16 cellular contexts compared by ENCODE assay signal in the genomic region with DNA sequence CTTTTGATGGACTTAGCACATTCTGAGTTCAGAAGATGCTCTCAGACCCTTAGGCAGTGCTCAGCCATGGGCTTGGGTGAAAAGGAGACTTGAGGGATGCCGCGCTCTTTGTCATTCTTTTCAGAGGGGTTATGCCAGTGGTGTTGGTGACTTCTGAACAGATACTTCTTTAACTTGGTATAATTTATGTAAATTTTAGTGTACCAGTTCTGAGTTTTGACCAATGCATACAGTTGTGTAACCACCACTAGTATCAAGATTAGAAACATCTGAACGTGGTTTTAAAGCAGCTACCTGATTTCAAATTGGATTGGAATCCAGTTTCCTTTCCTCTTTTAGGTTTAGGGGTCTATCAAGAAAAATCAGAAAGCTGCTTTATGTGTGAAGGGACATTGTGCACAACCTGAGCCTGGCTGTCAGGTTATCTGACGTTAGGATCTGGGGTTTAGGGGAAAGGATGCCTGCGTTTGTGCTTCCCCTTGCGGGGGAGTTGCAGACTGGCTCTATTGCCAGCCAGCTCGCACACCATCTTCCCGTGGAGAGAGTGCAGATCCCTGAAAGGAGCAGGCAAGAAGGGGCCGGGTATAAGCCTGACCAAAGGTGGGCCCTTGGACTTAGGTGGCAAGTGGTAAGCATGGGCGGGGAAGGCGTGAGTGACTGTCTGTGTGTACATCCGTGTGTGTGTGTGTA. TPM values are rescaled to one million over a fixed set of nuclear protein-coding genes. Genes with fewer than 3 reads are reported as not detected.
DNase-seq lines count a peak whose midpoint lies in the region; ATAC-seq, FAIRE-seq and TF ChIP-seq lines count a peak whose summit lies in the region.
"Had no signal": no experiment of that assay in that cellular context is flagged by ENCODE, and none has a peak within 500 bp of the region (broad histone marks: within the 10 kb centered on the region; RNA-seq: fewer than 3 reads in every experiment).

No MANE protein-coding gene starts in this region.

- no peaks in the 10 kb centered on the region for H4K20me1 ChIP-seq in endothelial cell of umbilical vein (replicated peaks; ENCODE audit: control insufficient read depth, extremely low read depth, insufficient read depth, low read length)

- no TSS peak for BruUV-seq in endothelial cell of umbilical vein (replicated peaks; lab: Mats Ljungman, UMichigan)

- no peak overlapping the region for H3K9ac ChIP-seq in endothelial cell of umbilical vein (replicated peaks; ENCODE audit: extremely low read depth, insufficient read depth, low read length)
- H3K9ac ChIP-seq: BLaER1 treated with 17β-estradiol and CSF1 and Interleukin-3, amounts not matched to agents 10 nM and 100 nM; KMS-11 had no signal

- POLR2A ChIA-PET in CD8-positive, alpha-beta T cell (lab: Charles Lee), result no interaction called here
- POLR2A ChIA-PET in endothelial cell of umbilical vein (lab: Charles Lee), result no interaction called here

- TF ChIP-seq CTCF in CD8-positive, alpha-beta T cell (IDR thresholded peaks at IDR 0.05), result no peak
- TF ChIP-seq CTCF in endothelial cell of umbilical vein (IDR thresholded peaks at IDR 0.05; ENCODE audit: extremely low read depth in 1 of 2, insufficient read depth in 1 of 2, low read depth in 1 of 2, low read length in 2 of 2) (no peak), gastroesophageal sphincter (IDR thresholded peaks at IDR 0.05) (no peak)

- H3K36me3 ChIP-seq in CD8-positive, alpha-beta T cell (ENCODE audit: insufficient read depth, low read length), result no peaks in the 10 kb centered on the region
- no peaks in the 10 kb centered on the region for H3K36me3 ChIP-seq in endothelial cell of umbilical vein (ENCODE audit: control insufficient read depth in 2 of 2, extremely low read depth in 1 of 2, insufficient read depth in 2 of 2, low read length in 2 of 2)
- no peaks in the 10 kb centered on the region for H3K36me3 ChIP-seq in gastroesophageal sphincter
- H3K36me3 ChIP-seq: prostate gland had no signal

- H3K27me3 ChIP-seq in CD8-positive, alpha-beta T cell (ENCODE audit: insufficient read depth, low read length), result no peaks in the 10 kb centered on the region
- H3K27me3 ChIP-seq in endothelial cell of umbilical vein (ENCODE audit: control insufficient read depth in 2 of 2, insufficient read depth in 2 of 2, low read length in 2 of 2), result no peaks in the 10 kb centered on the region
- no peaks in the 10 kb centered on the region for H3K27me3 ChIP-seq in gastroesophageal sphincter
- H3K27me3 ChIP-seq: BLaER1 treated with 17β-estradiol and CSF1 and Interleukin-3, amounts not matched to agents 10 nM and 100 nM had no signal

- H3K9me3 ChIP-seq in CD8-positive, alpha-beta T cell (ENCODE audit: low read length), result no peaks in the 10 kb centered on the region
- H3K9me3 ChIP-seq in endothelial cell of umbilical vein (replicated peaks; ENCODE audit: control insufficient read depth, insufficient read depth, low read length) (no peaks in the 10 kb centered on the region), gastroesophageal sphincter (no peaks in the 10 kb centered on the region)
- H3K9me3 ChIP-seq: prostate gland had no signal

- TF ChIP-seq POLR2A in endothelial cell of umbilical vein (IDR thresholded peaks at IDR 0.05; ENCODE audit: low read depth, low read length) (no peak), gastroesophageal sphincter (IDR thresholded peaks at IDR 0.05) (no peak)

- H3K4me3 ChIP-seq in CD8-positive, alpha-beta T cell (ENCODE audit: low read depth, low read length), result no peak overlapping the region
- H3K4me3 ChIP-seq in endothelial cell of umbilical vein (replicated peaks in 1 of 3; ENCODE audit: insufficient read depth in 1 of 3, low read depth in 1 of 3, low read length in 3 of 3) (no peak overlapping the region), gastroesophageal sphincter (no peak overlapping the region)
- H3K4me3 ChIP-seq: BLaER1 treated with 17β-estradiol and CSF1 and Interleukin-3, amounts not matched to agents 10 nM and 100 nM; prostate gland had no signal

- intact Hi-C loops in CD8-positive, alpha-beta T cell (cut with DNase I, micrococcal nuclease), result no loop called here
- intact Hi-C loops in endothelial cell of umbilical vein (cut with micrococcal nuclease), result no loop called here

- TF ChIP-seq EP300 in gastroesophageal sphincter (IDR thresholded peaks at IDR 0.05), result no peak

- peak overlapping the region; percentile 66 for H3K27ac Mint-ChIP-seq in CD8-positive, alpha-beta T cell
- H3K27ac Mint-ChIP-seq: stimulated activated naive CD8-positive, alpha-beta T cell treated with anti-CD3 and anti-CD28 coated beads, Interleukin-15, Interleukin-2, amounts not matched to agents 100 ng/mL and 50 ng/mL, for 24 hours had no signal

- WGBS in gastroesophageal sphincter (ENCODE audit: low coverage in 1 of 2), 2 donors, result 57 to 91% methylated on average over 3 to 4 of the region's 12 CpGs

- H3K4me3 Mint-ChIP-seq in CD8-positive, alpha-beta T cell, result peak overlapping the region; percentile 18
- H3K4me3 Mint-ChIP-seq: stimulated activated naive CD8-positive, alpha-beta T cell treated with anti-CD3 and anti-CD28 coated beads, Interleukin-15, Interleukin-2, amounts not matched to agents 100 ng/mL and 50 ng/mL, for 24 hours had no signal

- H3K4me2 ChIP-seq in endothelial cell of umbilical vein (ENCODE audit: insufficient read depth, low read length), result no peak overlapping the region
- H3K4me2 ChIP-seq: KMS-11 had no signal

- H2AFZ ChIP-seq in endothelial cell of umbilical vein (ENCODE audit: low read depth, low read length), result no peak overlapping the region

- dilution Hi-C loops in endothelial cell of umbilical vein (cut with MboI; ENCODE audit: extremely low pct_ligation_motif_present, low sequenced_read_pairs), result no loop called here

- no peaks in the 10 kb centered on the region for H3K4me1 ChIP-seq in CD8-positive, alpha-beta T cell (ENCODE audit: insufficient read depth, low read length)
- no peaks in the 10 kb centered on the region for H3K4me1 ChIP-seq in endothelial cell of umbilical vein (ENCODE audit: control insufficient read depth, extremely low read depth, insufficient read depth, low read length)
- H3K4me1 ChIP-seq in gastroesophageal sphincter, result peaks cover 0 to 55% (median 0%) of the 10 kb centered on the region in 3 donors
- H3K4me1 ChIP-seq: prostate gland had no signal

- no peak for ATAC-seq in CD8-positive, alpha-beta T cell
- ATAC-seq in GM19025 (IDR thresholded peaks at IDR 0.05; ENCODE audit: low read depth, unreplicated experiment) (peak; percentile 47), gastroesophageal sphincter (no peak)
- ATAC-seq: esophagus mucosa had no signal

- H3K27ac ChIP-seq in CD8-positive, alpha-beta T cell (ENCODE audit: low read depth, low read length), result no peak overlapping the region
- H3K27ac ChIP-seq in endothelial cell of umbilical vein (ENCODE audit: insufficient read depth, low read depth, low read length), result no peak overlapping the region
- no peak overlapping the region for H3K27ac ChIP-seq in gastroesophageal sphincter
- H3K27ac ChIP-seq: KMS-11, prostate gland had no signal

- DNase-seq in CD8-positive, alpha-beta T cell, result no peak
- DNase-seq in OCI-M1 (lab: John Stamatoyannopoulos, UW) (peak; percentile 16), endothelial cell of umbilical vein (ENCODE audit: low read depth, low spot score) (no peak), NCI-H748 treated with DMSO at 0.1 percent for 48 hours (lab: John Stamatoyannopoulos, UW) (no peak), AG20443 (ENCODE audit: low spot score) (no peak), medulla oblongata (ENCODE audit: extremely low spot score) (no peak)
- DNase-seq: activated CD4-positive, alpha-beta T cell treated with anti-CD3 and anti-CD28 coated beads, Interleukin-2, amount 50 U/mL, for 1 hour; activated naive CD4-positive, alpha-beta T cell; mesendoderm had no signal

- H3K9me3 Mint-ChIP-seq in CD8-positive, alpha-beta T cell, result no peaks in the 10 kb centered on the region
- H3K9me3 Mint-ChIP-seq: stimulated activated naive CD8-positive, alpha-beta T cell treated with anti-CD3 and anti-CD28 coated beads, Interleukin-15, Interleukin-2, amounts not matched to agents 100 ng/mL and 50 ng/mL, for 24 hours had no signal

- peaks cover 47% of the 10 kb centered on the region for H3K4me1 Mint-ChIP-seq in CD8-positive, alpha-beta T cell (ENCODE audit: low read depth)

- H3K9me1 ChIP-seq in endothelial cell of umbilical vein (replicated peaks; ENCODE audit: control insufficient read depth, extremely low read depth, insufficient read depth, low read length), result no peaks in the 10 kb centered on the region

- CTCF ChIA-PET in CD8-positive, alpha-beta T cell (lab: Charles Lee), result interaction anchor here (0.9 kb wide), 1 partner anchor 26 kb away, joined by 3 read pairs; no protein-coding TSS in a partner anchor
- CTCF ChIA-PET in endothelial cell of umbilical vein (lab: Charles Lee), result no interaction called here

- peaks cover 98% of the 10 kb centered on the region for H3K79me2 ChIP-seq in endothelial cell of umbilical vein (ENCODE audit: control insufficient read depth, insufficient read depth, low read length)

- H3K36me3 Mint-ChIP-seq in CD8-positive, alpha-beta T cell, result no peaks in the 10 kb centered on the region

- H3K27me3 Mint-ChIP-seq in CD8-positive, alpha-beta T cell (ENCODE audit: low read depth), result no peaks in the 10 kb centered on the region
- H3K27me3 Mint-ChIP-seq: stimulated activated naive CD8-positive, alpha-beta T cell treated with anti-CD3 and anti-CD28 coated beads, Interleukin-15, Interleukin-2, amounts not matched to agents 100 ng/mL and 50 ng/mL, for 24 hours had no signal

- peak; percentile 46 for FAIRE-seq in endothelial cell of umbilical vein (lab: Jason Lieb, UNC)

TF ChIP-seq in endothelial cell of umbilical vein, 7 proteins besides CTCF, POLR2A, EP300 and RAD21 (continues in another document):
- TF ChIP-seq POLR2AphosphoS5 (IDR thresholded peaks at IDR 0.05; ENCODE audit: insufficient read depth, low read depth, low read length) (no peak), JUN (IDR thresholded peaks at IDR 0.05; ENCODE audit: borderline replicate concordance, insufficient read depth, insufficient read length, low read depth) (no peak), GATA2 (IDR thresholded peaks at IDR 0.05; ENCODE audit: insufficient read depth, insufficient read length, low read depth, low read length) (no peak)
- TF ChIP-seq, protein P1, sequence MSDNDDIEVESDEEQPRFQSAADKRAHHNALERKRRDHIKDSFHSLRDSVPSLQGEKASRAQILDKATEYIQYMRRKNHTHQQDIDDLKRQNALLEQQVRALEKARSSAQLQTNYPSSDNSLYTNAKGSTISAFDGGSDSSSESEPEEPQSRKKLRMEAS (IDR thresholded peaks at IDR 0.05; ENCODE audit: insufficient read depth, insufficient read length), result no peak

RNA-seq across cellular contexts. Expression of a gene that starts 19.0 kb away (rescaled TPM):
- 10 to 100 TPM; 17.9 to 19.1 TPM for total RNA-seq in CD8-positive, alpha-beta T cell
- total RNA-seq in endothelial cell of umbilical vein, result 173 and 177 TPM in 2 replicates
- 45.5 and 57.1 TPM in 2 replicates for polyA plus RNA-seq in endothelial cell of umbilical vein
- polyA plus RNA-seq in endothelial cell of umbilical vein (2011; cell fraction: cytosol; rRNA removed), result 91.1 and 95.9 TPM in 2 replicates
- polyA plus RNA-seq in endothelial cell of umbilical vein (2011; cell fraction: nucleus; rRNA removed), result 38.6 and 56.7 TPM in 2 replicates
- polyA plus RNA-seq in endothelial cell of umbilical vein (2012), result 171 and 211 TPM in 2 replicates
- 41.3 and 48.6 TPM in 2 replicates for polyA minus RNA-seq in endothelial cell of umbilical vein
- polyA minus RNA-seq in endothelial cell of umbilical vein (2011; cell fraction: cytosol; rRNA and poly(A)+ RNA removed), result 167 TPM
- 20.0 and 22.6 TPM in 2 replicates for polyA minus RNA-seq in endothelial cell of umbilical vein (2011; cell fraction: nucleus; rRNA and poly(A)+ RNA removed)
- total RNA-seq in gastroesophageal sphincter, result 10 to 100 TPM; 77.7 to 85.5 (median 83.6) TPM
